ENCODE assay signal across 9 cellular contexts in genomic region chr22:19853058-19853878, GRCh38. TPM values are rescaled to one million over a fixed set of nuclear protein-coding genes. Genes with fewer than 3 reads are reported as not detected.
DNase-seq lines count a peak whose midpoint lies in the region; ATAC-seq and TF ChIP-seq lines count a peak whose summit lies in the region.
"Had no signal": no experiment of that assay in that cellular context is flagged by ENCODE, and none has a peak within 500 bp of the region (broad histone marks: within the 10 kb centered on the region; RNA-seq: fewer than 3 reads in every experiment).

No MANE protein-coding gene starts in this region.

- peak; percentile 29 for DNase-seq in activated T-cell treated with anti-CD3 and anti-CD28 coated beads, Interleukin-2, amount 50 U/mL, for 24 hours
- DNase-seq in activated T-cell treated with anti-CD3 and anti-CD28 coated beads, Interleukin-2, amount 50 U/mL, for 1 hour = no peak
- no peak for DNase-seq in activated naive CD8-positive, alpha-beta T cell treated with anti-CD3 and anti-CD28 coated beads, Interleukin-2, amount 50 U/mL, for 24 hours
- DNase-seq in left lung (peak in 1 of 2 donors; percentile 33), thyroid gland (peak; percentile 49 to 53), KG1 (lab: John Stamatoyannopoulos, UW) (no peak), anterior cingulate cortex (lab: John Stamatoyannopoulos, UW) (no peak)
- DNase-seq: NCI-H146 had no signal

- no peak for TF ChIP-seq POLR2A in thyroid gland (IDR thresholded peaks at IDR 0.05)

- ATAC-seq in activated naive CD8-positive, alpha-beta T cell treated with anti-CD3 and anti-CD28 coated beads, Interleukin-2, amount 50 U/mL, for 24 hours = no peak
- ATAC-seq in left lung (no peak), HG02884 (IDR thresholded peaks at IDR 0.05; ENCODE audit: unreplicated experiment) (no peak)

- H3K36me3 Mint-ChIP-seq in activated T-cell treated with anti-CD3 and anti-CD28 coated beads, Interleukin-2, amount 50 U/mL, for 24 hours (ENCODE audit: low read depth) = peaks cover 85% of the 10 kb centered on the region
- H3K36me3 Mint-ChIP-seq in activated naive CD8-positive, alpha-beta T cell treated with anti-CD3 and anti-CD28 coated beads, Interleukin-2, amount 50 U/mL, for 24 hours (ENCODE audit: low read depth) = peaks cover 30% of the 10 kb centered on the region

- H3K27ac Mint-ChIP-seq in activated T-cell treated with anti-CD3 and anti-CD28 coated beads, Interleukin-2, amount 50 U/mL, for 24 hours = peak overlapping the region; percentile 98
- peak overlapping the region; percentile 91 for H3K27ac Mint-ChIP-seq in activated naive CD8-positive, alpha-beta T cell treated with anti-CD3 and anti-CD28 coated beads, Interleukin-2, amount 50 U/mL, for 24 hours

- no peaks in the 10 kb centered on the region for H3K9me3 ChIP-seq in left lung
- H3K9me3 ChIP-seq in thyroid gland = no peaks in the 10 kb centered on the region

- WGBS in thyroid gland, 2 donors = 33 to 40% methylated on average over 8 to 10 of the region's 11 CpGs

- intact Hi-C loops in left lung (cut with DNase I) = no loop called here
- intact Hi-C loops in thyroid gland (cut with DNase I) = no loop called here

- H3K27ac ChIP-seq in left lung (peak overlapping the region; percentile 21 to 93), thyroid gland (peak overlapping the region in 2 of 3 donors; percentile 98 to 99)

- no peaks in the 10 kb centered on the region for H3K27me3 Mint-ChIP-seq in activated T-cell treated with anti-CD3 and anti-CD28 coated beads, Interleukin-2, amount 50 U/mL, for 24 hours
- no peaks in the 10 kb centered on the region for H3K27me3 Mint-ChIP-seq in activated naive CD8-positive, alpha-beta T cell treated with anti-CD3 and anti-CD28 coated beads, Interleukin-2, amount 50 U/mL, for 24 hours

- peaks cover 0 to 28% of the 10 kb centered on the region in 2 donors for H3K36me3 ChIP-seq in left lung
- peaks cover 10 to 14% of the 10 kb centered on the region in 2 donors for H3K36me3 ChIP-seq in thyroid gland

- H3K9me3 Mint-ChIP-seq in activated T-cell treated with anti-CD3 and anti-CD28 coated beads, Interleukin-2, amount 50 U/mL, for 24 hours = no peaks in the 10 kb centered on the region
- no peaks in the 10 kb centered on the region for H3K9me3 Mint-ChIP-seq in activated naive CD8-positive, alpha-beta T cell treated with anti-CD3 and anti-CD28 coated beads, Interleukin-2, amount 50 U/mL, for 24 hours

- peak overlapping the region; percentile 97 for H3K4me3 Mint-ChIP-seq in activated T-cell treated with anti-CD3 and anti-CD28 coated beads, Interleukin-2, amount 50 U/mL, for 24 hours
- H3K4me3 Mint-ChIP-seq in activated naive CD8-positive, alpha-beta T cell treated with anti-CD3 and anti-CD28 coated beads, Interleukin-2, amount 50 U/mL, for 24 hours = peak overlapping the region; percentile 98

- no peaks in the 10 kb centered on the region for H3K27me3 ChIP-seq in left lung
- no peaks in the 10 kb centered on the region for H3K27me3 ChIP-seq in thyroid gland

- H3K4me1 Mint-ChIP-seq in activated T-cell treated with anti-CD3 and anti-CD28 coated beads, Interleukin-2, amount 50 U/mL, for 24 hours (ENCODE audit: low read depth) = peaks cover 71% of the 10 kb centered on the region
- H3K4me1 Mint-ChIP-seq in activated naive CD8-positive, alpha-beta T cell treated with anti-CD3 and anti-CD28 coated beads, Interleukin-2, amount 50 U/mL, for 24 hours = peaks cover 47% of the 10 kb centered on the region

- H3K4me3 ChIP-seq in left lung = peak overlapping the region; percentile 82 to 87
- H3K4me3 ChIP-seq in thyroid gland (replicated peaks in 1 of 3) = peak overlapping the region in 2 of 3 donors; percentile 16 to 86

- peaks cover 14 to 47% of the 10 kb centered on the region in 2 donors for H3K4me1 ChIP-seq in left lung
- peaks cover 62 to 69% of the 10 kb centered on the region in 2 donors for H3K4me1 ChIP-seq in thyroid gland

- TF ChIP-seq CTCF in left lung (IDR thresholded peaks at IDR 0.05) (no peak), thyroid gland (IDR thresholded peaks at IDR 0.05) (no peak)

RNA-seq across cellular contexts. Expression of gene GNB1L, which starts 1.4 kb away (rescaled TPM):
- total RNA-seq in left lung (1 to 10 TPM; 6.7 to 7.9 TPM), thyroid gland (1 to 10 TPM; 1.8 to 5.1 (median 4.5) TPM)

RNA-seq across cellular contexts. Expression of gene RTL10, which starts 1.4 kb away (rescaled TPM):
- total RNA-seq in left lung (10 to 100 TPM; 21.4 to 28.0 TPM), thyroid gland (10 to 100 TPM; 18.1 to 26.4 (median 23.7) TPM)

Comparison
In these comparisons a context has a peak if more than half of its experiments do, and no peak if none do; other contexts are left out.
1. DNase-seq: peak in activated T-cell treated with anti-CD3 and anti-CD28 coated beads, Interleukin-2, amount 50 U/mL, for 24 hours (single experiment) and thyroid gland (2 of 2); none in activated T-cell treated with anti-CD3 and anti-CD28 coated beads, Interleukin-2, amount 50 U/mL, for 1 hour (single experiment), activated naive CD8-positive, alpha-beta T cell treated with anti-CD3 and anti-CD28 coated beads, Interleukin-2, amount 50 U/mL, for 24 hours (single experiment), KG1 (single experiment) and anterior cingulate cortex (0 of 58).